Comparison of ENCODE assay signal across 15 cellular contexts in genomic region chr12:124972211-124972610, GRCh38. TPM values are rescaled to one million over a fixed set of nuclear protein-coding genes. Genes with fewer than 3 reads are reported as not detected.
DNase-seq lines count a peak whose midpoint lies in the region; TF ChIP-seq lines count a peak whose summit lies in the region.
"Had no signal": no experiment of that assay in that cellular context is flagged by ENCODE, and none has a peak within 500 bp of the region (broad histone marks: within the 10 kb centered on the region; RNA-seq: fewer than 3 reads in every experiment).

No MANE protein-coding gene starts in this region.

- H3K9me2 ChIP-seq in OCI-LY7 (ENCODE audit: insufficient read depth, low read length): no peaks in the 10 kb centered on the region

- DNase-seq in RWPE1 (ENCODE audit: low spot score) (no peak), osteoblast (ENCODE audit: insufficient read length, low spot score, missing footprints) (peak; percentile 65), OCI-LY7 (ENCODE audit: low spot score) (no peak), OCI-M2 (lab: John Stamatoyannopoulos, UW; ENCODE audit: unreplicated experiment) (no peak)
- DNase-seq in activated CD4-positive, alpha-beta T cell treated with anti-CD3 and anti-CD28 coated beads, Interleukin-2, amount 50 U/mL, for 48 hours: no peak
- DNase-seq: C1 segment of cervical spinal cord; Calu3; CD4-positive, alpha-beta memory T cell; COR-L47; DMS53; DMS79 treated with DMSO at 0.1 percent for 48 hours; GF-D8; HFFc6 had no signal

- intact Hi-C loops in OCI-LY7 (cut with micrococcal nuclease; ENCODE audit: unreplicated experiment): no loop called here

- H3K79me2 ChIP-seq in osteoblast (ENCODE audit: insufficient read depth, low read length) (no peaks in the 10 kb centered on the region), OCI-LY7 (ENCODE audit: insufficient read depth, low read depth, low read length) (no peaks in the 10 kb centered on the region; the same call in 1 of the 2 replicates)

- no peaks in the 10 kb centered on the region for H4K20me1 ChIP-seq in osteoblast (ENCODE audit: insufficient read depth, low read length)
- H4K20me1 ChIP-seq in OCI-LY7 (ENCODE audit: insufficient read depth, low read length): no peaks in the 10 kb centered on the region

- H3K9me3 ChIP-seq in HEK293 (ENCODE audit: control insufficient read depth, insufficient read depth, low read depth, low read length): no peaks in the 10 kb centered on the region
- H3K9me3 ChIP-seq in osteoblast (ENCODE audit: low read depth, low read length): no peaks in the 10 kb centered on the region
- no peaks in the 10 kb centered on the region for H3K9me3 ChIP-seq in OCI-LY7 (ENCODE audit: low read length)

- POLR2A ChIA-PET in HEK293 (lab: Yijun Ruan, JAX) (no interaction called here), RWPE1 (lab: Yijun Ruan, JAX; ENCODE audit: low non-redundant PET) (no interaction called here), OCI-LY7 (lab: Charles Lee) (no interaction called here)

- no peaks in the 10 kb centered on the region for H3K4me1 ChIP-seq in HEK293 (ENCODE audit: control insufficient read depth, insufficient read depth, low read length)
- H3K4me1 ChIP-seq in osteoblast (ENCODE audit: insufficient read depth, low read length): no peaks in the 10 kb centered on the region
- H3K4me1 ChIP-seq in OCI-LY7 (ENCODE audit: insufficient read depth, low read length, poor library complexity, severe bottlenecking): no peaks in the 10 kb centered on the region

- no peak overlapping the region for H3K4me2 ChIP-seq in osteoblast (ENCODE audit: insufficient read depth, low read length)
- no peak overlapping the region for H3K4me2 ChIP-seq in OCI-LY7 (ENCODE audit: low read length)
- H3K4me2 ChIP-seq: GM23338 had no signal

- H3K27me3 ChIP-seq in osteoblast (ENCODE audit: insufficient read depth, low read length): no peaks in the 10 kb centered on the region

- TF ChIP-seq CTCF in HEK293 (tag by site-specific recombination; IDR thresholded peaks at IDR 0.05) (no peak), RWPE1 (conservative IDR thresholded peaks at IDR 0.05; ENCODE audit: low read depth) (no peak), osteoblast (IDR thresholded peaks at IDR 0.05; ENCODE audit: extremely low read depth, low read depth, low read length) (no peak), OCI-LY7 (conservative IDR thresholded peaks at IDR 0.05; ENCODE audit: low read length) (no peak)

- H3K36me3 ChIP-seq in HEK293 (ENCODE audit: control insufficient read depth in 2 of 2, insufficient read depth in 1 of 2, low read length in 2 of 2): peaks cover 6 to 77% of the 10 kb centered on the region in 2 experiments
- H3K36me3 ChIP-seq in osteoblast (ENCODE audit: insufficient read depth, low read length): peaks cover 41% of the 10 kb centered on the region
- H3K36me3 ChIP-seq in OCI-LY7 (ENCODE audit: insufficient read depth, low read length): peaks cover 88% of the 10 kb centered on the region

- H2AFZ ChIP-seq in osteoblast (ENCODE audit: low read length) (no peak overlapping the region), OCI-LY7 (ENCODE audit: low read length) (no peak overlapping the region)
- H2AFZ ChIP-seq: GM23338 had no signal

- H3K4me3 ChIP-seq in HEK293 (ENCODE audit: low read depth, low read length): no peak overlapping the region
- no peak overlapping the region for H3K4me3 ChIP-seq in osteoblast (ENCODE audit: insufficient read depth, low read length)
- H3K4me3 ChIP-seq in OCI-LY7 (ENCODE audit: low read depth, low read length, poor library complexity, severe bottlenecking): no peak overlapping the region
- H3K4me3 ChIP-seq: GM23338 had no signal

- BruUV-seq in OCI-LY7 (replicated peaks; lab: Mats Ljungman, UMichigan): no TSS peak

- no peak overlapping the region for H3K27ac ChIP-seq in HEK293 (ENCODE audit: extremely low read depth, low read depth, low read length)
- 0 out of 2 replicates have a peak overlapping the region, but pooled peaks have one; percentile 21 for H3K27ac ChIP-seq in RWPE1
- H3K27ac ChIP-seq in osteoblast (ENCODE audit: low read depth, low read length): no peak overlapping the region
- no peak overlapping the region for H3K27ac ChIP-seq in OCI-LY7 (ENCODE audit: low read depth, low read length, poor library complexity, severe bottlenecking)

- CTCF ChIA-PET in HEK293 (lab: Yijun Ruan, JAX): no interaction called here
- CTCF ChIA-PET in RWPE1 (lab: Yijun Ruan, JAX): no interaction called here
- CTCF ChIA-PET in OCI-LY7 (lab: Charles Lee; ENCODE audit: unreplicated experiment): no interaction called here

TF ChIP-seq in HEK293, 187 proteins besides CTCF, POLR2A, EP300 and RAD21 (continues in another document):
- TF ChIP-seq PRDM4 (tag by site-specific recombination; IDR thresholded peaks at IDR 0.05) (no peak), ZNF239 (tag by site-specific recombination; IDR thresholded peaks at IDR 0.05) (no peak), GLI4 (tag by site-specific recombination; IDR thresholded peaks at IDR 0.05) (no peak), SCRT1 (tag by site-specific recombination; IDR thresholded peaks at IDR 0.05; ENCODE audit: borderline replicate concordance) (peak; percentile 87; the same call in 1 of the 2 replicates), ZSCAN18 (tag by site-specific recombination; IDR thresholded peaks at IDR 0.05) (no peak), ZBTB49 (tag by site-specific recombination; IDR thresholded peaks at IDR 0.05; ENCODE audit: low read depth) (no peak), ZNF175 (tag by site-specific recombination; IDR thresholded peaks at IDR 0.05) (no peak), PATZ1 (tag by site-specific recombination; IDR thresholded peaks at IDR 0.05) (no peak)

RNA-seq across cellular contexts. Expression of gene DHX37, which starts 16.7 kb away (rescaled TPM):
- 14.1 and 16.6 TPM in 2 replicates for total RNA-seq in osteoblast
- 32.0 and 34.2 TPM in 2 replicates for total RNA-seq in OCI-LY7 (2014; rRNA removed; shearing (Covaris generic))
- total RNA-seq in OCI-LY7 (2022): 25.2 and 34.5 TPM in 2 replicates

RNA-seq across cellular contexts. Expression of gene BRI3BP, which starts 21.2 kb away (rescaled TPM):
- 2.1 and 2.2 TPM in 2 replicates for total RNA-seq in osteoblast
- 62.6 and 73.4 TPM in 2 replicates for total RNA-seq in OCI-LY7 (2014; rRNA removed; shearing (Covaris generic))
- total RNA-seq in OCI-LY7 (2022): 118 and 120 TPM in 2 replicates

RNA-seq across cellular contexts. Expression of gene UBC, which starts 57.8 kb away (rescaled TPM):
- 1,904 and 1,975 TPM in 2 replicates for total RNA-seq in osteoblast
- 425 and 431 TPM in 2 replicates for total RNA-seq in OCI-LY7 (2014; rRNA removed; shearing (Covaris generic))
- total RNA-seq in OCI-LY7 (2022): 616 and 682 TPM in 2 replicates

Comparison
In these comparisons a context has a peak if more than half of its experiments do, and no peak if none do; other contexts are left out.
1. RNA of gene BRI3BP, which starts 21.2 kb away (total RNA-seq): 62.6 to 120 TPM in OCI-LY7; 2.1 to 2.2 TPM in osteoblast; every median in the first group is over 10 times any median in the second.